Comparison of ENCODE assay signal across 10 cellular contexts in genomic region chr15:67178569-67179210, GRCh38.
A peak's percentile ranks its signal among the peaks of the same experiment; 100 is the strongest.
DNase-seq lines count a peak whose midpoint lies in the region; ATAC-seq and TF ChIP-seq lines count a peak whose summit lies in the region.
"Had no signal": no experiment of that assay in that cellular context is flagged by ENCODE, and none has a peak within 500 bp of the region (broad histone marks: within the 10 kb centered on the region; RNA-seq: fewer than 3 reads in every experiment).

No MANE protein-coding gene starts in this region.

- H3K4me3 ChIP-seq in heart left ventricle = no peak overlapping the region
- H3K4me3 ChIP-seq in smooth muscle cell = no peak overlapping the region

- ATAC-seq in activated B cell treated with CpG ODN at 0.5 μM for 24 hours (ENCODE audit: low read depth) = no peak
- peak in 3 of 4 donors; percentile 29 to 59 (median 57) for ATAC-seq in heart left ventricle
- no peak for ATAC-seq in GM19467 (IDR thresholded peaks at IDR 0.05; ENCODE audit: unreplicated experiment)
- no peak for ATAC-seq in GM18867 (IDR thresholded peaks at IDR 0.05; ENCODE audit: unreplicated experiment)
- no peak for ATAC-seq in HG02970 (IDR thresholded peaks at IDR 0.05; ENCODE audit: low FRiP score, unreplicated experiment)
- no peak for ATAC-seq in GM21526 (IDR thresholded peaks at IDR 0.05; ENCODE audit: low FRiP score, unreplicated experiment)

- H3K27me3 ChIP-seq in heart left ventricle (no peaks in the 10 kb centered on the region), smooth muscle cell (ENCODE audit: low read depth) (no peaks in the 10 kb centered on the region)

- no peaks in the 10 kb centered on the region for H3K9me3 Mint-ChIP-seq in activated B cell treated with CpG ODN at 0.5 μM for 24 hours

- peaks cover 86% of the 10 kb centered on the region for H3K36me3 Mint-ChIP-seq in activated B cell treated with CpG ODN at 0.5 μM for 24 hours (ENCODE audit: low read depth)

- peak overlapping the region; percentile 9 for H3K27ac Mint-ChIP-seq in activated B cell treated with CpG ODN at 0.5 μM for 24 hours

- TF ChIP-seq POLR2A in heart left ventricle (IDR thresholded peaks at IDR 0.05) = no peak

- H3K36me3 ChIP-seq in heart left ventricle (peaks cover 0 to 65% (median 18%) of the 10 kb centered on the region in 9 donors), smooth muscle cell (ENCODE audit: low read depth) (no peaks in the 10 kb centered on the region)

- intact Hi-C loops in activated B cell treated with CpG ODN at 0.5 μM for 24 hours (cut with micrococcal nuclease) = no loop called here
- intact Hi-C loops in heart left ventricle (cut with DNase I) = no loop called here

- H4K20me1 ChIP-seq in smooth muscle cell (ENCODE audit: low read depth) = peaks cover 3% of the 10 kb centered on the region

- peak overlapping the region in 9 of 12 donors; percentile 3 to 69 (median 25) for H3K27ac ChIP-seq in heart left ventricle
- H3K27ac ChIP-seq in smooth muscle cell (ENCODE audit: low read depth) = peak overlapping the region; percentile 93

- peak overlapping the region; percentile 53 for H3K4me2 ChIP-seq in smooth muscle cell

- 56 to 64% (median 63%) methylated on average over 11 of the region's 11 CpGs for WGBS in heart left ventricle, 4 donors
- WGBS in smooth muscle cell (ENCODE audit: low lambda C conversion rate) = 4% methylated on average over 11 of the region's 11 CpGs

- peaks cover 9 to 44% (median 26%) of the 10 kb centered on the region in 12 donors for H3K4me1 ChIP-seq in heart left ventricle
- peaks cover 11% of the 10 kb centered on the region for H3K4me1 ChIP-seq in smooth muscle cell (ENCODE audit: low read depth)

- POLR2A ChIA-PET in activated B cell treated with CpG ODN at 0.5 μM for 24 hours (lab: Charles Lee) = interaction anchor here (0.8 kb wide), 1 partner anchor 86 kb away, joined by 4 read pairs; no protein-coding TSS in a partner anchor

- peaks cover 41% of the 10 kb centered on the region for H3F3A ChIP-seq in smooth muscle cell (ENCODE audit: low read depth)

- TF ChIP-seq CTCF in activated B cell treated with CpG ODN at 0.5 μM for 24 hours (IDR thresholded peaks at IDR 0.05) = no peak
- TF ChIP-seq CTCF in heart left ventricle (IDR thresholded peaks at IDR 0.05) = no peak
- no peak for TF ChIP-seq CTCF in smooth muscle cell (IDR thresholded peaks at IDR 0.05; ENCODE audit: borderline replicate concordance, insufficient read depth, poor library complexity, severe bottlenecking)

- no peaks in the 10 kb centered on the region for H3K79me2 ChIP-seq in smooth muscle cell (ENCODE audit: low read depth)

- DNase-seq in H4 (ENCODE audit: low spot score) = peak; percentile 96
- no peak for DNase-seq in activated B cell treated with CpG ODN at 0.5 μM for 24 hours
- DNase-seq in heart left ventricle = peak in 1 of 5 donors; percentile 54
- no peak for DNase-seq in smooth muscle cell (lab: John Stamatoyannopoulos, UW; ENCODE audit: unreplicated experiment)
- DNase-seq: activated T-cell treated with anti-CD3 and anti-CD28 coated beads for 4 hours; stimulated activated CD4-positive, alpha-beta T cell treated with anti-CD3 and anti-CD28 coated beads, Interleukin-4, amount 100 ng/mL, for 1 hour had no signal

- H3K27me3 Mint-ChIP-seq in activated B cell treated with CpG ODN at 0.5 μM for 24 hours = no peaks in the 10 kb centered on the region

- H3K9me3 ChIP-seq in heart left ventricle (no peaks in the 10 kb centered on the region), smooth muscle cell (replicated peaks; ENCODE audit: low read depth) (no peaks in the 10 kb centered on the region)

- CTCF ChIA-PET in activated B cell treated with CpG ODN at 0.5 μM for 24 hours (lab: Charles Lee) = interaction anchor here (1.2 kb wide), 1 partner anchor 232 kb away, joined by 4 read pairs; no protein-coding TSS in a partner anchor

- peak overlapping the region; percentile 73 for H3K9ac ChIP-seq in smooth muscle cell (ENCODE audit: low read depth)

- no peak overlapping the region for H3K4me3 Mint-ChIP-seq in activated B cell treated with CpG ODN at 0.5 μM for 24 hours

- H2AFZ ChIP-seq in smooth muscle cell (ENCODE audit: low read depth) = no peak overlapping the region

- H3K4me1 Mint-ChIP-seq in activated B cell treated with CpG ODN at 0.5 μM for 24 hours = peaks cover 32% of the 10 kb centered on the region

Comparison
In these comparisons a context has a peak if more than half of its experiments do, and no peak if none do; other contexts are left out.
1. ATAC-seq: peak in heart left ventricle (3 of 4); none in activated B cell treated with CpG ODN at 0.5 μM for 24 hours (single experiment), GM19467 (single experiment), GM18867 (single experiment), HG02970 (single experiment) and GM21526 (single experiment).